1 cellular context compared by ENCODE assay signal in the genomic region with DNA sequence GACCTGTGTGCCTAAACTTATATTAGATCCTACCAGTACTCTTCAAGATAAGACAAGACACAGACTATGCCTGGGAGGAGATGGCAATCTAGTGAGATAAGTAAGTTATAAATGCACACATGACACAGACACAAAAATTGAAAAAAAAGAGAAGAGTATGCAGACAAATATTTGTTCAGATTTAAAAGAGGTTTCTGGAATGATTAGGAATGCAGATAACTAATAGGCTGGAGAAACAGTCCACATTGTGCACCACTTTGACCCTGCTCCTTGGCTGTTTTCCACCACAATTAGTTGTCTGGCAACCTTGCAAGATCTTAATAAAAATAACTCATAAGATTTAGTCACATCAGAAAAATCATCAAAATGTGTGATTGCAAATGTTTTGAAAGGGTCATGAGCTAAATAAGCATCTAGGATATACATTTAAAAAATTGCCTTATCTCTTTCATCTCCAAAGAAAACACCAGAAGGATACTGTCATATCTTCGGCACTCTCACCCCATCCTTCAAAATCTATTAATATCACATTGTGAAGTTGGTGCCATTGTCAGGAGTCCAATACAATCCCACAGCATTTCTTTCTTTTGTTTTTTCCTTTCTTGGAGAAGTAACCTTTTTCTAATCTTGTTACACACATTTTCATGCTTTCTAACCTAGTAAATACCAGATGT.
A peak's percentile ranks its signal among the peaks of the same experiment; 100 is the strongest.
TF ChIP-seq lines count a peak whose summit lies in the region.

No MANE protein-coding gene starts in this region.

TF ChIP-seq in SK-N-SH treated with all-trans-retinoic acid at 6 μM for 48 hours, 23 proteins besides CTCF, POLR2A, EP300 and RAD21 (continued from another document):
- TF ChIP-seq, protein P1, sequence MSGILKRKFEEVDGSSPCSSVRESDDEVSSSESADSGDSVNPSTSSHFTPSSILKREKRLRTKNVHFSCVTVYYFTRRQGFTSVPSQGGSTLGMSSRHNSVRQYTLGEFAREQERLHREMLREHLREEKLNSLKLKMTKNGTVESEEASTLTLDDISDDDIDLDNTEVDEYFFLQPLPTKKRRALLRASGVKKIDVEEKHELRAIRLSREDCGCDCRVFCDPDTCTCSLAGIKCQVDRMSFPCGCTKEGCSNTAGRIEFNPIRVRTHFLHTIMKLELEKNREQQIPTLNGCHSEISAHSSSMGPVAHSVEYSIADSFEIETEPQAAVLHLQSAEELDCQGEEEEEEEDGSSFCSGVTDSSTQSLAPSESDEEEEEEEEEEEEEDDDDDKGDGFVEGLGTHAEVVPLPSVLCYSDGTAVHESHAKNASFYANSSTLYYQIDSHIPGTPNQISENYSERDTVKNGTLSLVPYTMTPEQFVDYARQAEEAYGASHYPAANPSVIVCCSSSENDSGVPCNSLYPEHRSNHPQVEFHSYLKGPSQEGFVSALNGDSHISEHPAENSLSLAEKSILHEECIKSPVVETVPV (CRISPR knock-in tag; IDR thresholded peaks at IDR 0.05), result 0 out of 2 replicates have a peak, but pooled peaks have one; percentile 77
- TF ChIP-seq ZFP30 (CRISPR knock-in tag; IDR thresholded peaks at IDR 0.05) (peak; percentile 84), CSDC2 (CRISPR knock-in tag; IDR thresholded peaks at IDR 0.05) (no peak; the same call in none of the 2 replicates), PPARA (CRISPR knock-in tag; IDR thresholded peaks at IDR 0.05; ENCODE audit: borderline replicate concordance) (no peak), ZFP3 (CRISPR knock-in tag; IDR thresholded peaks at IDR 0.05) (no peak; the same call in 1 of the 2 replicates), ISL1 (CRISPR knock-in tag; IDR thresholded peaks at IDR 0.05) (peak; percentile 100), ARNTL (CRISPR knock-in tag; IDR thresholded peaks at IDR 0.05; ENCODE audit: borderline replicate concordance, low read depth) (no peak), OSR1 (CRISPR knock-in tag; IDR thresholded peaks at IDR 0.05) (no peak), ESRRG (CRISPR knock-in tag; IDR thresholded peaks at IDR 0.05) (no peak)
- TF ChIP-seq, protein P2, sequence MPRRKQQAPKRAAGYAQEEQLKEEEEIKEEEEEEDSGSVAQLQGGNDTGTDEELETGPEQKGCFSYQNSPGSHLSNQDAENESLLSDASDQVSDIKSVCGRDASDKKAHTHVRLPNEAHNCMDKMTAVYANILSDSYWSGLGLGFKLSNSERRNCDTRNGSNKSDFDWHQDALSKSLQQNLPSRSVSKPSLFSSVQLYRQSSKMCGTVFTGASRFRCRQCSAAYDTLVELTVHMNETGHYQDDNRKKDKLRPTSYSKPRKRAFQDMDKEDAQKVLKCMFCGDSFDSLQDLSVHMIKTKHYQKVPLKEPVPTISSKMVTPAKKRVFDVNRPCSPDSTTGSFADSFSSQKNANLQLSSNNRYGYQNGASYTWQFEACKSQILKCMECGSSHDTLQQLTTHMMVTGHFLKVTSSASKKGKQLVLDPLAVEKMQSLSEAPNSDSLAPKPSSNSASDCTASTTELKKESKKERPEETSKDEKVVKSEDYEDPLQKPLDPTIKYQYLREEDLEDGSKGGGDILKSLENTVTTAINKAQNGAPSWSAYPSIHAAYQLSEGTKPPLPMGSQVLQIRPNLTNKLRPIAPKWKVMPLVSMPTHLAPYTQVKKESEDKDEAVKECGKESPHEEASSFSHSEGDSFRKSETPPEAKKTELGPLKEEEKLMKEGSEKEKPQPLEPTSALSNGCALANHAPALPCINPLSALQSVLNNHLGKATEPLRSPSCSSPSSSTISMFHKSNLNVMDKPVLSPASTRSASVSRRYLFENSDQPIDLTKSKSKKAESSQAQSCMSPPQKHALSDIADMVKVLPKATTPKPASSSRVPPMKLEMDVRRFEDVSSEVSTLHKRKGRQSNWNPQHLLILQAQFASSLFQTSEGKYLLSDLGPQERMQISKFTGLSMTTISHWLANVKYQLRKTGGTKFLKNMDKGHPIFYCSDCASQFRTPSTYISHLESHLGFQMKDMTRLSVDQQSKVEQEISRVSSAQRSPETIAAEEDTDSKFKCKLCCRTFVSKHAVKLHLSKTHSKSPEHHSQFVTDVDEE (CRISPR knock-in tag; IDR thresholded peaks at IDR 0.05), result peak; percentile 94
